In the genomic region with DNA sequence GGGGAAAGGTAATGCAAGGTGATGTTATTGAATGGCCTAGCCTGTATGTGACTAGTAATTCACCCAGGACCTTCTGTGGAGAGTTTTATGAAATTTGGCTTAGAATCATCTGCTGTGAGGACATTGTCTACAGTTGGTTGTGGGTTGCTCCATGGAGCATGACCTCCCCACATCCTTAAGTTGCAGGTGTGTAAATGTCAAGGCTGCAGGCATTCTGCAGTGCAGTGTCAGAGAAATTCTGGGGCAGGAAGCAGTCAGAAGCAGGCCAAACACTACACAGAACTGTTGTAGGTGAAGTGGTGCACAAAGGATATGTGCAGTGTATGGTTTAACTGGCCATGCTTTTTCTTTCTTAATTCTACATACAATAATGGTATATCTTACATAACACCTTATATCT, we compare ENCODE assay signal across 13 cellular contexts.
DNase-seq lines count a peak whose midpoint lies in the region; ATAC-seq and TF ChIP-seq lines count a peak whose summit lies in the region.
"Had no signal": no experiment of that assay in that cellular context is flagged by ENCODE, and none has a peak within 500 bp of the region (broad histone marks: within the 10 kb centered on the region; RNA-seq: fewer than 3 reads in every experiment).

No MANE protein-coding gene starts in this region.

- H3K27me3 Mint-ChIP-seq in activated naive CD8-positive, alpha-beta T cell = no peaks in the 10 kb centered on the region
- no peaks in the 10 kb centered on the region for H3K27me3 Mint-ChIP-seq in activated naive CD8-positive, alpha-beta T cell treated with anti-CD3 and anti-CD28 coated beads, Interleukin-2, amount 50 U/mL, for 24 hours
- no peaks in the 10 kb centered on the region for H3K27me3 Mint-ChIP-seq in stimulated activated naive B cell treated with anti-CD40 and anti-IgM and Interleukin-4, amounts not matched to agents 10 μg/mL and 1 μg/mL and 100 μg/mL, for 72 hours

- no peaks in the 10 kb centered on the region for H3K27me3 ChIP-seq in right lobe of liver

- no peak overlapping the region for H3K4me3 Mint-ChIP-seq in activated naive CD8-positive, alpha-beta T cell
- no peak overlapping the region for H3K4me3 Mint-ChIP-seq in activated naive CD8-positive, alpha-beta T cell treated with anti-CD3 and anti-CD28 coated beads, Interleukin-2, amount 50 U/mL, for 24 hours
- H3K4me3 Mint-ChIP-seq in stimulated activated naive B cell treated with anti-CD40 and anti-IgM and Interleukin-4, amounts not matched to agents 10 μg/mL and 1 μg/mL and 100 μg/mL, for 72 hours = no peak overlapping the region
- H3K4me3 Mint-ChIP-seq: activated T-helper 17 cell treated with anti-CD3 and anti-CD28 coated beads, Interleukin-2, amount 50 U/mL, for 72 hours had no signal

- no peaks in the 10 kb centered on the region for H3K36me3 ChIP-seq in right lobe of liver

- no peak for ATAC-seq in activated naive CD8-positive, alpha-beta T cell treated with anti-CD3 and anti-CD28 coated beads, Interleukin-2, amount 50 U/mL, for 24 hours
- peak; percentile 72 for ATAC-seq in GM21619 (IDR thresholded peaks at IDR 0.05; ENCODE audit: unreplicated experiment)
- ATAC-seq in HG03342 (IDR thresholded peaks at IDR 0.05; ENCODE audit: unreplicated experiment) = peak; percentile 82
- peak; percentile 97 to 100 for ATAC-seq in stimulated activated naive B cell treated with anti-CD40 and anti-IgM and Interleukin-4, amounts not matched to agents 10 μg/mL and 1 μg/mL and 100 μg/mL, for 72 hours (replicated peaks)
- ATAC-seq in right lobe of liver = no peak
- ATAC-seq: activated T-helper 17 cell treated with anti-CD3 and anti-CD28 coated beads, Interleukin-2, amount 50 U/mL, for 72 hours; Panc1 had no signal

- TF ChIP-seq POLR2A in right lobe of liver (IDR thresholded peaks at IDR 0.05) = no peak

- no peak for DNase-seq in activated naive CD8-positive, alpha-beta T cell treated with anti-CD3 and anti-CD28 coated beads, Interleukin-2, amount 50 U/mL, for 24 hours
- peak; percentile 64 for DNase-seq in stimulated activated naive B cell treated with anti-CD40 and anti-IgM and Interleukin-4, amounts not matched to agents 10 μg/mL and 1 μg/mL and 100 μg/mL, for 72 hours
- DNase-seq in right lobe of liver (no peak), NCI-H1417 treated with DMSO at 0.1 percent for 48 hours (lab: John Stamatoyannopoulos, UW) (no peak), NCI-H187 treated with DMSO at 0.1 percent for 48 hours (lab: John Stamatoyannopoulos, UW) (no peak)
- DNase-seq: mesenchymal stem cell, NCI-H1105 treated with DMSO at 0.1 percent for 48 hours had no signal

- peaks cover 9% of the 10 kb centered on the region for H3K9me3 Mint-ChIP-seq in activated naive CD8-positive, alpha-beta T cell (ENCODE audit: low read depth)
- peaks cover 11% of the 10 kb centered on the region for H3K9me3 Mint-ChIP-seq in activated naive CD8-positive, alpha-beta T cell treated with anti-CD3 and anti-CD28 coated beads, Interleukin-2, amount 50 U/mL, for 24 hours
- H3K9me3 Mint-ChIP-seq in stimulated activated naive B cell treated with anti-CD40 and anti-IgM and Interleukin-4, amounts not matched to agents 10 μg/mL and 1 μg/mL and 100 μg/mL, for 72 hours = peaks cover 8 to 13% of the 10 kb centered on the region in 2 donors

- H3K36me3 Mint-ChIP-seq in activated naive CD8-positive, alpha-beta T cell = peaks cover under 1% of the 10 kb centered on the region
- no peaks in the 10 kb centered on the region for H3K36me3 Mint-ChIP-seq in activated naive CD8-positive, alpha-beta T cell treated with anti-CD3 and anti-CD28 coated beads, Interleukin-2, amount 50 U/mL, for 24 hours (ENCODE audit: low read depth)
- H3K36me3 Mint-ChIP-seq in stimulated activated naive B cell treated with anti-CD40 and anti-IgM and Interleukin-4, amounts not matched to agents 10 μg/mL and 1 μg/mL and 100 μg/mL, for 72 hours = peaks cover under 1% of the 10 kb centered on the region in 2 donors

- no peaks in the 10 kb centered on the region for H3K9me3 ChIP-seq in right lobe of liver

- intact Hi-C loops in right lobe of liver (cut with DNase I) = no loop called here

- H3K4me1 Mint-ChIP-seq in activated naive CD8-positive, alpha-beta T cell (ENCODE audit: low read depth) = peaks cover 39% of the 10 kb centered on the region
- H3K4me1 Mint-ChIP-seq in activated naive CD8-positive, alpha-beta T cell treated with anti-CD3 and anti-CD28 coated beads, Interleukin-2, amount 50 U/mL, for 24 hours = peaks cover 41% of the 10 kb centered on the region
- peaks cover 27 to 46% of the 10 kb centered on the region in 2 donors for H3K4me1 Mint-ChIP-seq in stimulated activated naive B cell treated with anti-CD40 and anti-IgM and Interleukin-4, amounts not matched to agents 10 μg/mL and 1 μg/mL and 100 μg/mL, for 72 hours

- TF ChIP-seq CTCF in right lobe of liver (IDR thresholded peaks at IDR 0.05) = no peak

- no peak overlapping the region for H3K27ac ChIP-seq in right lobe of liver
- H3K27ac ChIP-seq: HL-60 had no signal

- H3K4me3 ChIP-seq in right lobe of liver = no peak overlapping the region

- no peaks in the 10 kb centered on the region for H3K4me1 ChIP-seq in right lobe of liver

- peak overlapping the region; percentile 54 for H3K27ac Mint-ChIP-seq in activated naive CD8-positive, alpha-beta T cell
- no peak overlapping the region for H3K27ac Mint-ChIP-seq in activated naive CD8-positive, alpha-beta T cell treated with anti-CD3 and anti-CD28 coated beads, Interleukin-2, amount 50 U/mL, for 24 hours
- no peak overlapping the region for H3K27ac Mint-ChIP-seq in stimulated activated naive B cell treated with anti-CD40 and anti-IgM and Interleukin-4, amounts not matched to agents 10 μg/mL and 1 μg/mL and 100 μg/mL, for 72 hours
- H3K27ac Mint-ChIP-seq: activated T-helper 17 cell treated with anti-CD3 and anti-CD28 coated beads, Interleukin-2, amount 50 U/mL, for 72 hours had no signal

Comparison
In these comparisons a context has a peak if more than half of its experiments do, and no peak if none do; other contexts are left out.
1. ATAC-seq: peak in GM21619 (single experiment), HG03342 (single experiment) and stimulated activated naive B cell treated with anti-CD40 and anti-IgM and Interleukin-4, amounts not matched to agents 10 μg/mL and 1 μg/mL and 100 μg/mL, for 72 hours (2 of 2); none in activated naive CD8-positive, alpha-beta T cell treated with anti-CD3 and anti-CD28 coated beads, Interleukin-2, amount 50 U/mL, for 24 hours (single experiment) and right lobe of liver (0 of 4).